ENCODE assay signal across 14 cellular contexts in the genomic region with DNA sequence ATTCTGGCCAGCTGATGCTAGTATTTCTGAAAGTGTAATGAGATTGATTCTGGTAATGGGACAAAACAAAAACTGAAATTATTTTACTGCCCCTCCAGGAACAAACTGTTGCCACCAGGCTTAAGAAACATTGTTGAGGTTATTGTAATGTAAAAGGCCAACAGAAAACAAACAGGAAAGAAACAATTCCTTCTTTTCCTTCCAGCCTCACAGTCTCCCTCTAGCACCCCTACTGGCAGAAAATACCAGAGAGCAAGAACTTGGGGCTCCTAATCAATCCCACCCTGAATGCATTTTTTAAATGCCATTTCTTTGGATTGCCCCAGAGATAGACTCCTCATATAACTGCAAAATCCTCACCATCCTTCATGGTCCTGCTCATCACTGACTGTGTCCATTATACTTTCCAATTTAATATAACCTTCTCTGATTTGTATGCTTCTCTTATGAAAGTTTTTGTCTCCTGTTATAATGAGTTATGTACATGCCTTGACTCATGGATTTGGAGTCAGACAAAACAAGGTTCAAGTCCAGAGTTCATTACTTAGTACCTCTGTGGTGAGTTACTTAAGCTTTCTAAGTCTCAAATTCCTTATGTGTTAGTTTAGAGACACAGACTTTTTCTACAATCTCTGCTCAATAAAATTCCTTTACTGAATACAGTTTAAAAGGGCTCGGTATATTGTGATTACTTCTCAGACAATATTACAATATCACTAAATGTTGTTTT.
DNase-seq lines count a peak whose midpoint lies in the region; ATAC-seq and TF ChIP-seq lines count a peak whose summit lies in the region.
"Had no signal": no experiment of that assay in that cellular context is flagged by ENCODE, and none has a peak within 500 bp of the region (broad histone marks: within the 10 kb centered on the region; RNA-seq: fewer than 3 reads in every experiment).

No MANE protein-coding gene starts in this region.

- TF ChIP-seq CTCF in LNCAP (IDR thresholded peaks at IDR 0.05) (peak; percentile 34), cardiac fibroblast (IDR thresholded peaks at IDR 0.05; ENCODE audit: low read depth, low read length) (peak; percentile 25), omental fat pad (IDR thresholded peaks at IDR 0.05) (no peak), gastrocnemius medialis (IDR thresholded peaks at IDR 0.05 in 4 of 5, conservative IDR thresholded peaks at IDR 0.05 in 1 of 5) (no peak), upper lobe of left lung (IDR thresholded peaks at IDR 0.05) (no peak)

- TF ChIP-seq POLR2A in gastrocnemius medialis (IDR thresholded peaks at IDR 0.05) (no peak), upper lobe of left lung (IDR thresholded peaks at IDR 0.05) (no peak)

- no peak overlapping the region for H3K27ac ChIP-seq in gastrocnemius medialis
- no peak overlapping the region for H3K27ac ChIP-seq in upper lobe of left lung
- H3K27ac ChIP-seq: tibial artery had no signal

- H3K27me3 ChIP-seq in gastrocnemius medialis (no peaks in the 10 kb centered on the region), upper lobe of left lung (no peaks in the 10 kb centered on the region)
- H3K27me3 ChIP-seq: tibial artery had no signal

- H3K4me1 ChIP-seq in gastrocnemius medialis (no peaks in the 10 kb centered on the region), upper lobe of left lung (no peaks in the 10 kb centered on the region)
- H3K4me1 ChIP-seq: tibial artery had no signal

- ATAC-seq in omental fat pad (ENCODE audit: low FRiP score): no peak
- no peak for ATAC-seq in gastrocnemius medialis
- ATAC-seq in upper lobe of left lung (ENCODE audit: low FRiP score in 2 of 2): no peak
- ATAC-seq: left ventricle myocardium superior had no signal

- TF ChIP-seq EP300 in upper lobe of left lung (IDR thresholded peaks at IDR 0.05): no peak

- WGBS in upper lobe of left lung, 2 donors: 85 to 91% methylated on average over 1 of the region's 1 CpG

- in situ Hi-C loops in gastrocnemius medialis (cut with MboI; ENCODE audit: low sequenced_read_pairs in 4 of 4): no loop called here

- DNase-seq in ELR (ENCODE audit: low read depth) (peak; percentile 34), cardiac fibroblast (ENCODE audit: low read depth in 2 of 2) (peak in 1 of 2 donors; percentile 4), myocyte (ENCODE audit: low read depth) (peak; percentile 8), omental fat pad (ENCODE audit: low spot score) (no peak), gastrocnemius medialis (no peak), upper lobe of left lung (no peak), Ammon's horn (ENCODE audit: low spot score) (no peak)
- DNase-seq: activated B cell treated with CpG ODN at 0.5 μM for 24 hours, COR-L47, Karpas-422, left ventricle myocardium superior, NCI-H345, tibial artery had no signal

- intact Hi-C loops in gastrocnemius medialis (cut with DNase I; ENCODE audit: low total_unique reads): no loop called here

- no peaks in the 10 kb centered on the region for H3K9me3 ChIP-seq in gastrocnemius medialis
- peaks cover 0 to 3% (median 0%) of the 10 kb centered on the region in 4 donors for H3K9me3 ChIP-seq in upper lobe of left lung
- H3K9me3 ChIP-seq: tibial artery had no signal

- H3K4me3 ChIP-seq in cardiac fibroblast (replicated peaks in 1 of 2; ENCODE audit: low read depth in 2 of 2, low read length in 2 of 2) (no peak overlapping the region), gastrocnemius medialis (no peak overlapping the region), upper lobe of left lung (no peak overlapping the region)
- H3K4me3 ChIP-seq: tibial artery had no signal

- no peaks in the 10 kb centered on the region for H3K36me3 ChIP-seq in gastrocnemius medialis
- no peaks in the 10 kb centered on the region for H3K36me3 ChIP-seq in upper lobe of left lung
- H3K36me3 ChIP-seq: tibial artery had no signal

Comparison
In these comparisons a context has a peak if more than half of its experiments do, and no peak if none do; other contexts are left out.
1. DNase-seq: peak in ELR (single experiment) and myocyte (single experiment); none in omental fat pad (single experiment), gastrocnemius medialis (0 of 2), upper lobe of left lung (0 of 2) and Ammon's horn (single experiment).
2. CTCF ChIP-seq: peak in LNCAP (single experiment) and cardiac fibroblast (single experiment); none in omental fat pad (0 of 3), gastrocnemius medialis (0 of 5) and upper lobe of left lung (0 of 6).